In genomic region chr20:56924976-56925695, GRCh38 we compare ENCODE assay signal across 8 cellular contexts.
A peak's percentile ranks its signal among the peaks of the same experiment; 100 is the strongest.
DNase-seq lines count a peak whose midpoint lies in the region; ATAC-seq, FAIRE-seq and TF ChIP-seq lines count a peak whose summit lies in the region.
"Had no signal": no experiment of that assay in that cellular context is flagged by ENCODE, and none has a peak within 500 bp of the region (broad histone marks: within the 10 kb centered on the region; RNA-seq: fewer than 3 reads in every experiment).

No MANE protein-coding gene starts in this region.

- H3K9ac ChIP-seq in HUES6 (ENCODE audit: low read length): peak overlapping the region; percentile 72

- H3K4me1 ChIP-seq in HUES6 (ENCODE audit: control insufficient read depth, insufficient read depth, low read length) (peaks cover 46% of the 10 kb centered on the region), esophagus (ENCODE audit: control insufficient read depth in 2 of 2, insufficient read depth in 2 of 2, low read length in 1 of 2) (peaks cover 6 to 11% of the 10 kb centered on the region in 2 donors), pancreas (peaks cover 0 to 12% (median 3%) of the 10 kb centered on the region in 3 donors)

- H3K9me3 ChIP-seq in HUES6 (ENCODE audit: control insufficient read depth, insufficient read depth, low read depth, low read length): no peaks in the 10 kb centered on the region
- peaks cover 2% of the 10 kb centered on the region in 2 donors for H3K9me3 ChIP-seq in esophagus (ENCODE audit: control insufficient read depth in 2 of 2, insufficient read depth in 1 of 2, low read depth in 1 of 2, low read length in 1 of 2)
- H3K9me3 ChIP-seq in pancreas: no peaks in the 10 kb centered on the region

- intact Hi-C loops in pancreas (cut with DNase I): no loop called here

- 6 to 11% methylated on average over 64 to 68 of the region's 68 CpGs for WGBS in esophagus, 2 donors
- WGBS in pancreas, 2 donors: 3 to 6% methylated on average over 53 to 68 of the region's 68 CpGs

- peaks cover 84% of the 10 kb centered on the region for H3K27me3 ChIP-seq in HUES6 (ENCODE audit: control insufficient read depth, insufficient read depth, low read length)
- H3K27me3 ChIP-seq in esophagus (ENCODE audit: control insufficient read depth in 1 of 2, insufficient read depth in 2 of 2, low read length in 2 of 2): peaks cover 0 to 8% of the 10 kb centered on the region in 2 donors
- peaks cover 0 to 41% (median 11%) of the 10 kb centered on the region in 4 donors for H3K27me3 ChIP-seq in pancreas

- peak overlapping the region; percentile 66 for H3K4me3 ChIP-seq in HUES6 (ENCODE audit: low read depth, low read length)
- H3K4me3 ChIP-seq in esophagus (ENCODE audit: low read depth in 1 of 2, low read length in 2 of 2): peak overlapping the region; percentile 31 to 34
- H3K4me3 ChIP-seq in pancreas: peak overlapping the region in 2 of 4 donors; percentile 23 to 43

- DNase-seq in ELF-1 (ENCODE audit: low read depth, low spot score) (peak; percentile 99), pancreas (peak in 3 of 6 donors; percentile 31 to 71 (median 60)), COR-L47 (lab: John Stamatoyannopoulos, UW) (no peak), DMS79 (lab: John Stamatoyannopoulos, UW) (no peak)
- DNase-seq: T-cell had no signal

- TF ChIP-seq CTCF in pancreas (IDR thresholded peaks at IDR 0.05): no peak

- no peaks in the 10 kb centered on the region for H3K36me3 ChIP-seq in HUES6 (ENCODE audit: control insufficient read depth, insufficient read depth, low read length)
- no peaks in the 10 kb centered on the region for H3K36me3 ChIP-seq in esophagus (ENCODE audit: control insufficient read depth in 2 of 2, insufficient read depth in 2 of 2, low read length in 1 of 2)
- H3K36me3 ChIP-seq in pancreas: no peaks in the 10 kb centered on the region

- H3K27ac ChIP-seq in HUES6 (ENCODE audit: low read depth, low read length): peak overlapping the region; percentile 22; the same call in 1 of the 2 replicates
- H3K27ac ChIP-seq in esophagus (ENCODE audit: low read depth in 2 of 2, low read length in 1 of 2): no peak overlapping the region
- no peak overlapping the region for H3K27ac ChIP-seq in pancreas

- ATAC-seq in pancreas (peak; percentile 57 to 78 (median 74)), GM18868 (IDR thresholded peaks at IDR 0.05; ENCODE audit: unreplicated experiment) (no peak)
- ATAC-seq: T-cell had no signal

- no peak for FAIRE-seq in pancreas (lab: Jason Lieb, UNC)
